In genomic region chr9:91481971-91482370, GRCh38 we compare ENCODE assay signal across 21 cellular contexts. TPM values are rescaled to one million over a fixed set of nuclear protein-coding genes. Genes with fewer than 3 reads are reported as not detected.
DNase-seq lines count a peak whose midpoint lies in the region; ATAC-seq and TF ChIP-seq lines count a peak whose summit lies in the region.
"Had no signal": no experiment of that assay in that cellular context is flagged by ENCODE, and none has a peak within 500 bp of the region (broad histone marks: within the 10 kb centered on the region; RNA-seq: fewer than 3 reads in every experiment).

No MANE protein-coding gene starts in this region.

- H3K36me3 Mint-ChIP-seq in activated CD4-positive, alpha-beta T cell treated with anti-CD3 and anti-CD28 coated beads, Interleukin-2, amount 10 ng/mL, durations not matched to agents 24 days and 14 days (ENCODE audit: low read depth), result no peaks in the 10 kb centered on the region
- H3K36me3 Mint-ChIP-seq in osteocyte (ENCODE audit: unreplicated experiment), result no peaks in the 10 kb centered on the region
- H3K36me3 Mint-ChIP-seq: CD4-positive, CD25-positive, alpha-beta regulatory T cell had no signal

- DNase-seq in activated CD4-positive, alpha-beta T cell treated with anti-CD3 and anti-CD28 coated beads, Interleukin-2, amount 10 ng/mL, durations not matched to agents 24 days and 14 days, result peak; percentile 6
- no peak for DNase-seq in activated CD4-positive, alpha-beta T cell treated with anti-CD3 and anti-CD28 coated beads for 48 hours
- DNase-seq in SK-N-MC (ENCODE audit: low read depth, low spot score) (peak; percentile 44), fibroblast of peridontal ligament (ENCODE audit: extremely low read depth) (peak; percentile 28), osteocyte (ENCODE audit: extremely low spot score, unreplicated experiment) (no peak), cerebellar cortex (ENCODE audit: low spot score) (no peak), DMS79 (lab: John Stamatoyannopoulos, UW) (no peak)
- DNase-seq: CD4-positive, CD25-positive, alpha-beta regulatory T cell; DMS153; H9; Kasumi-1; NCI-H1105; NCI-H146; NCI-H1930; NCI-H2107; NCI-H524; NCI-H748 treated with DMSO at 0.1 percent for 48 hours had no signal

- H3K9ac ChIP-seq in SK-N-MC (ENCODE audit: insufficient read length), result no peak overlapping the region

- H3K27me3 Mint-ChIP-seq in activated CD4-positive, alpha-beta T cell treated with anti-CD3 and anti-CD28 coated beads, Interleukin-2, amount 10 ng/mL, durations not matched to agents 24 days and 14 days, result peaks cover 24% of the 10 kb centered on the region
- no peaks in the 10 kb centered on the region for H3K27me3 Mint-ChIP-seq in osteocyte (ENCODE audit: unreplicated experiment)

- no peaks in the 10 kb centered on the region for H3K36me3 ChIP-seq in SK-N-MC (ENCODE audit: insufficient read depth, low read length)

- H3K27ac ChIP-seq in SK-N-MC, result no peak overlapping the region
- H3K27ac ChIP-seq: 22Rv1 had no signal

- no peak overlapping the region for H3K4me3 Mint-ChIP-seq in activated CD4-positive, alpha-beta T cell treated with anti-CD3 and anti-CD28 coated beads, Interleukin-2, amount 10 ng/mL, durations not matched to agents 24 days and 14 days
- no peak overlapping the region for H3K4me3 Mint-ChIP-seq in osteocyte (ENCODE audit: unreplicated experiment)
- H3K4me3 Mint-ChIP-seq: CD4-positive, CD25-positive, alpha-beta regulatory T cell; GM23338; H9 had no signal

- TF ChIP-seq CTCF in osteocyte (IDR thresholded peaks at IDR 0.05), result no peak

- no peak overlapping the region for H3K4me3 ChIP-seq in SK-N-MC
- H3K4me3 ChIP-seq: GM23338, K562 had no signal

- ATAC-seq in GM19395 (IDR thresholded peaks at IDR 0.05; ENCODE audit: unreplicated experiment), result no peak
- ATAC-seq: GM23338 had no signal

- no peaks in the 10 kb centered on the region for H3K9me3 Mint-ChIP-seq in activated CD4-positive, alpha-beta T cell treated with anti-CD3 and anti-CD28 coated beads, Interleukin-2, amount 10 ng/mL, durations not matched to agents 24 days and 14 days
- no peaks in the 10 kb centered on the region for H3K9me3 Mint-ChIP-seq in osteocyte (ENCODE audit: unreplicated experiment)
- H3K9me3 Mint-ChIP-seq: CD4-positive, CD25-positive, alpha-beta regulatory T cell; GM23338; H9 had no signal

- H3K27ac Mint-ChIP-seq in activated CD4-positive, alpha-beta T cell treated with anti-CD3 and anti-CD28 coated beads, Interleukin-2, amount 10 ng/mL, durations not matched to agents 24 days and 14 days, result no peak overlapping the region
- peak overlapping the region; percentile 75 for H3K27ac Mint-ChIP-seq in osteocyte (ENCODE audit: unreplicated experiment)
- H3K27ac Mint-ChIP-seq: CD4-positive, CD25-positive, alpha-beta regulatory T cell; GM23338; H9 had no signal

- no peaks in the 10 kb centered on the region for H3K4me1 Mint-ChIP-seq in activated CD4-positive, alpha-beta T cell treated with anti-CD3 and anti-CD28 coated beads, Interleukin-2, amount 10 ng/mL, durations not matched to agents 24 days and 14 days
- peaks cover 32% of the 10 kb centered on the region for H3K4me1 Mint-ChIP-seq in osteocyte (ENCODE audit: unreplicated experiment)
- H3K4me1 Mint-ChIP-seq: CD4-positive, CD25-positive, alpha-beta regulatory T cell; GM23338 had no signal

- intact Hi-C loops in activated CD4-positive, alpha-beta T cell treated with anti-CD3 and anti-CD28 coated beads, Interleukin-2, amount 10 ng/mL, durations not matched to agents 24 days and 14 days (cut with micrococcal nuclease), result no loop called here

- H3K9me3 ChIP-seq in SK-N-MC (ENCODE audit: low read depth, low read length), result no peaks in the 10 kb centered on the region

RNA-seq across cellular contexts. Expression of gene NFIL3, which starts 58.3 kb away (rescaled TPM):
- 122 and 127 TPM in 2 replicates for total RNA-seq in activated CD4-positive, alpha-beta T cell treated with anti-CD3 and anti-CD28 coated beads, Interleukin-2, amount 10 ng/mL, durations not matched to agents 24 days and 14 days
- total RNA-seq in osteocyte, result 23.9 and 24.0 TPM in 2 replicates

Comparison
In these comparisons a context has a peak if more than half of its experiments do, and no peak if none do; other contexts are left out.
1. DNase-seq: peak in activated CD4-positive, alpha-beta T cell treated with anti-CD3 and anti-CD28 coated beads, Interleukin-2, amount 10 ng/mL, durations not matched to agents 24 days and 14 days (single experiment), SK-N-MC (single experiment) and fibroblast of peridontal ligament (single experiment); none in activated CD4-positive, alpha-beta T cell treated with anti-CD3 and anti-CD28 coated beads for 48 hours (single experiment), osteocyte (single experiment), cerebellar cortex (single experiment) and DMS79 (single experiment).